21 cellular contexts compared by ENCODE assay signal in the genomic region with DNA sequence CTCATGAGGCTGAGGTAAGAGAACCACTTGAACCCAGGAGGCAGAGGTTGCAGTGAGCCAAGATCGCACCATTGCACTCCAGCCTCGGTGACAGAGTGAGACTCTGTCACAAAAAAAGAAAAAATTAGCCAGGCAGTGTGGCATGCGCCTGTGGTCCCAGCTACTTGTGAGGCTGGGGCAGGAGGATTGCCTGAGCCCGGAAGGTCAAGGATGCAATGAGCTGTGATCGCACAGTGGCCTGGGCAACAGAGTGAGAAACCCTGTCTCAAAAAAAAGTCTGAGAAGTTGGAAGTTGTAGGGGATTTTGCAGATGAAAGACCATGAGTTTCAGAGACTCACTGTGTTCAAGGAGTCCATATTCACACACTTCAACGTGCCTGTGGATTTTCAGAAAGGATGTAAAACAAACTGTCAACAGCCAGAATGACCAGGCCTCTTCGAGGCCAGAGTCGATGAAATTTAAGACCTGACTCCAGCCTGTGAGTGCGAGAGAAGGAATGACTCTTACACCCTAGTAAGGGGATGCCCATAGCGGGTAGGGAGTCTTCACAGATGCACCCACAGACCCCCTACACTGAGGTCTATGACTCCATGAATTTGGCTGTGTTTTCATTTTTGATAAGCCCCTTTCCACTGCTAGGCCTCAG. TPM values are rescaled to one million over a fixed set of nuclear protein-coding genes. Genes with fewer than 3 reads are reported as not detected.
DNase-seq lines count a peak whose midpoint lies in the region; TF ChIP-seq lines count a peak whose summit lies in the region.
"Had no signal": no experiment of that assay in that cellular context is flagged by ENCODE, and none has a peak within 500 bp of the region (broad histone marks: within the 10 kb centered on the region; RNA-seq: fewer than 3 reads in every experiment).

No MANE protein-coding gene starts in this region.

- peak overlapping the region; percentile 98 for H3K27ac Mint-ChIP-seq in osteocyte (ENCODE audit: unreplicated experiment)
- H3K27ac Mint-ChIP-seq: activated CD4-positive, alpha-beta T cell treated with anti-CD3 and anti-CD28 coated beads, Interleukin-2, amount 10 ng/mL, durations not matched to agents 24 days and 14 days; CD4-positive, alpha-beta memory T cell; progenitor cell of endocrine pancreas had no signal

- TF ChIP-seq CTCF in fibroblast of the aortic adventitia (IDR thresholded peaks at IDR 0.05; ENCODE audit: insufficient read depth, low read length) (no peak), osteocyte (IDR thresholded peaks at IDR 0.05) (no peak)

- peak overlapping the region; percentile 88; the same call in 1 of the 2 replicates for H3K4me3 ChIP-seq in ACC112 (ENCODE audit: low read depth, low read length)
- peak overlapping the region; percentile 86 for H3K4me3 ChIP-seq in adipocyte (ENCODE audit: low read length)
- H3K4me3 ChIP-seq in fibroblast of the aortic adventitia (ENCODE audit: low read depth, low read length), result peak overlapping the region; percentile 41

- peaks cover 25% of the 10 kb centered on the region for H3K36me3 Mint-ChIP-seq in osteocyte (ENCODE audit: unreplicated experiment)
- H3K36me3 Mint-ChIP-seq: CD4-positive, alpha-beta memory T cell had no signal

- no peak overlapping the region for H2AFZ ChIP-seq in ACC112 (ENCODE audit: low read length, unreplicated experiment)

- peak overlapping the region; percentile 53 for H3K4me3 Mint-ChIP-seq in osteocyte (ENCODE audit: unreplicated experiment)
- H3K4me3 Mint-ChIP-seq: activated CD4-positive, alpha-beta T cell treated with anti-CD3 and anti-CD28 coated beads, Interleukin-2, amount 10 ng/mL, durations not matched to agents 24 days and 14 days; CD4-positive, alpha-beta memory T cell had no signal

- H3K27me3 ChIP-seq in ACC112 (ENCODE audit: insufficient read depth, low read length) (no peaks in the 10 kb centered on the region), adipocyte (replicated peaks; ENCODE audit: control insufficient read depth, insufficient read depth, low read length) (no peaks in the 10 kb centered on the region)
- H3K27me3 ChIP-seq: upper lobe of right lung had no signal

- no peak overlapping the region for H3K27ac ChIP-seq in ACC112 (ENCODE audit: low read depth, low read length)

- H3K9me3 ChIP-seq in adipocyte (ENCODE audit: control insufficient read depth, low read length), result no peaks in the 10 kb centered on the region
- H3K9me3 ChIP-seq: upper lobe of right lung had no signal

- H3K9me3 Mint-ChIP-seq in osteocyte (ENCODE audit: unreplicated experiment), result no peaks in the 10 kb centered on the region
- H3K9me3 Mint-ChIP-seq: activated CD4-positive, alpha-beta T cell treated with anti-CD3 and anti-CD28 coated beads, Interleukin-2, amount 10 ng/mL, durations not matched to agents 24 days and 14 days had no signal

- H3K36me3 ChIP-seq in ACC112 (ENCODE audit: insufficient read depth, low read length) (no peaks in the 10 kb centered on the region), adipocyte (ENCODE audit: control insufficient read depth, insufficient read depth, low read length, severe bottlenecking) (peaks cover 30% of the 10 kb centered on the region)
- H3K36me3 ChIP-seq: upper lobe of right lung had no signal

- peak overlapping the region; percentile 34 for H3K9ac ChIP-seq in adipocyte (ENCODE audit: low read length)

- H3K4me1 Mint-ChIP-seq in osteocyte (ENCODE audit: unreplicated experiment), result peaks cover 62% of the 10 kb centered on the region
- H3K4me1 Mint-ChIP-seq: activated CD4-positive, alpha-beta T cell treated with anti-CD3 and anti-CD28 coated beads, Interleukin-2, amount 10 ng/mL, durations not matched to agents 24 days and 14 days; CD4-positive, alpha-beta memory T cell had no signal

- peaks cover 30% of the 10 kb centered on the region for H3K79me2 ChIP-seq in ACC112 (ENCODE audit: control insufficient read depth, insufficient read depth, low read length, unreplicated experiment)

- no peaks in the 10 kb centered on the region for H3K27me3 Mint-ChIP-seq in osteocyte (ENCODE audit: unreplicated experiment)
- H3K27me3 Mint-ChIP-seq: activated CD4-positive, alpha-beta T cell treated with anti-CD3 and anti-CD28 coated beads, Interleukin-2, amount 10 ng/mL, durations not matched to agents 24 days and 14 days; progenitor cell of endocrine pancreas had no signal

- DNase-seq in adipocyte (ENCODE audit: low read depth), result no peak
- no peak for DNase-seq in fibroblast of the aortic adventitia (ENCODE audit: low read depth)
- DNase-seq in osteocyte (ENCODE audit: extremely low spot score, unreplicated experiment), result no peak
- DNase-seq in A172 (ENCODE audit: low spot score), result no peak
- no peak for DNase-seq in retina
- no peak for DNase-seq in HPDE6-E6E7 (ENCODE audit: extremely low spot score)
- DNase-seq in foreskin melanocyte, result no peak
- DNase-seq: activated CD4-positive, alpha-beta T cell treated with anti-CD3 and anti-CD28 coated beads, Interleukin-2, amount 10 ng/mL, durations not matched to agents 24 days and 14 days; activated CD8-positive, alpha-beta memory T cell treated with anti-CD3 and anti-CD28 coated beads, Interleukin-2, amount 50 U/mL, for 4 hours; activated gamma-delta T cell treated with Interleukin-2 at 50 U/mL for 16 hours; H7; NCI-H187 treated with DMSO at 0.1 percent for 48 hours; NK-92 treated with Interleukin-12 subunit alpha and Interleukin-12 subunit beta, amount 100 ng/mL, for 24 hours; stimulated activated CD4-positive, alpha-beta T cell treated with anti-CD3 and anti-CD28 coated beads, Interleukin-12 subunit alpha, Interleukin-12 subunit beta, amount 100 ng/mL, for 4 hours; upper lobe of right lung had no signal

- H3K4me1 ChIP-seq in ACC112 (ENCODE audit: control insufficient read depth, insufficient read depth, low read length, unreplicated experiment), result peaks cover 18% of the 10 kb centered on the region
- peaks cover 63% of the 10 kb centered on the region for H3K4me1 ChIP-seq in adipocyte (ENCODE audit: control insufficient read depth, insufficient read depth, low read length)

RNA-seq across cellular contexts. Expression of a gene that starts 2.2 kb away (rescaled TPM):
- 220 and 296 TPM in 2 replicates for total RNA-seq in fibroblast of the aortic adventitia (ENCODE audit: low replicate concordance)
- 126 and 128 TPM in 2 replicates for total RNA-seq in osteocyte
- 116 and 160 TPM in 2 replicates for total RNA-seq in A172 (2014; rRNA removed; shearing (Covaris generic))

RNA-seq across cellular contexts. Expression of a gene that starts 3.1 kb away (rescaled TPM):
- 0.54 and 2.9 TPM in 2 replicates for total RNA-seq in fibroblast of the aortic adventitia (ENCODE audit: low replicate concordance)
- total RNA-seq in osteocyte, result 1.1 TPM in 1 of 2 replicates, not detected in the other
- 0.46 and 2.8 TPM in 2 replicates for total RNA-seq in A172 (2014; rRNA removed; shearing (Covaris generic))
- total RNA-seq: activated CD4-positive, alpha-beta T cell treated with anti-CD3 and anti-CD28 coated beads, Interleukin-2, amount 10 ng/mL, durations not matched to agents 24 days and 14 days; CD4-positive, alpha-beta memory T cell; progenitor cell of endocrine pancreas; upper lobe of right lung had no signal

RNA-seq across cellular contexts. Expression of a gene that starts 8.8 kb away (rescaled TPM):
- 26.8 and 44.6 TPM in 2 replicates for total RNA-seq in fibroblast of the aortic adventitia (ENCODE audit: low replicate concordance)
- 74.3 and 75.2 TPM in 2 replicates for total RNA-seq in osteocyte
- 49.0 and 60.8 TPM in 2 replicates for total RNA-seq in A172 (2014; rRNA removed; shearing (Covaris generic))

RNA-seq across cellular contexts. Expression of a gene that starts 9.0 kb away (rescaled TPM):
- total RNA-seq in fibroblast of the aortic adventitia (ENCODE audit: low replicate concordance) (0.18 TPM in 1 of 2 replicates, not detected in the other), osteocyte (not detected in 2 replicates)
- 0.17 TPM in 1 of 2 replicates, not detected in the other for total RNA-seq in A172 (2014; rRNA removed; shearing (Covaris generic))
- total RNA-seq: activated CD4-positive, alpha-beta T cell treated with anti-CD3 and anti-CD28 coated beads, Interleukin-2, amount 10 ng/mL, durations not matched to agents 24 days and 14 days; CD4-positive, alpha-beta memory T cell; Daoy; frontal cortex; myocyte had no signal

RNA-seq across cellular contexts. Expression of a gene that starts 12.2 kb away (rescaled TPM):
- total RNA-seq in fibroblast of the aortic adventitia (ENCODE audit: low replicate concordance) (159 and 406 TPM in 2 replicates), osteocyte (134 and 143 TPM in 2 replicates)
- total RNA-seq in A172 (2014; rRNA removed; shearing (Covaris generic)), result 726 and 852 TPM in 2 replicates
- total RNA-seq: activated CD4-positive, alpha-beta T cell treated with anti-CD3 and anti-CD28 coated beads, Interleukin-2, amount 10 ng/mL, durations not matched to agents 24 days and 14 days; CD4-positive, alpha-beta memory T cell had no signal
